Comparison of ENCODE assay signal across 8 cellular contexts in the genomic region with DNA sequence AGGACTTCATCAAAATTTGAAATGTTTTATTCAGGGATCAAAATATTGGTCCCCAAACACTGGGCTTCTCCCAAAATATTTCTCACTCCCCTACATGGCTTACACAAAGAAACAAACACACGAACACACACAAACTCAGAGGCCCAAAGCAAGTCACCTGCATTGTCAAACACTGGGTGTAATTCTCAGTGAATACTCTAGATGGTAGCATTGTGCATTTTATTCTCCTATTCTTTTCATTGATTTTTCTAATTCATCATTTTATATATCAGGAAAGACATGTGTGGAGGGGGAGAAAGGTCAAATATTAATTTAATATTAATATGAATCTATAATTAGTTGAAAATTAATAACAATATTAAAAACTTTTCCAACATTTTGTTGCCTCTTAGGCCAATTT.
A peak's percentile ranks its signal among the peaks of the same experiment; 100 is the strongest.
DNase-seq lines count a peak whose midpoint lies in the region; ATAC-seq and TF ChIP-seq lines count a peak whose summit lies in the region.

No MANE protein-coding gene starts in this region.

- CTCF ChIA-PET in activated CD8-positive, alpha-beta T cell treated with anti-CD3 and anti-CD28 coated beads for 36 hours (lab: Charles Lee), result interaction anchor here (0.6 to 2.1 kb wide), 15 partner anchors 11 to 256 kb away, joined by 3 to 13 read pairs (median 3); a partner anchor contains a TSS
- CTCF ChIA-PET in activated CD8-positive, alpha-beta T cell treated with anti-CD3 and anti-CD28 coated beads, Interleukin-2, amount 10 ng/mL, durations not matched to agents 7 days and 5 days (lab: Charles Lee), result interaction anchor here (0.7 to 1.6 kb wide), 11 partner anchors 13 to 256 kb away, joined by 3 to 12 read pairs (median 4); no protein-coding TSS in a partner anchor

- POLR2A ChIA-PET in activated CD8-positive, alpha-beta T cell treated with anti-CD3 and anti-CD28 coated beads for 36 hours (lab: Charles Lee), result no interaction called here
- POLR2A ChIA-PET in activated CD8-positive, alpha-beta T cell treated with anti-CD3 and anti-CD28 coated beads, Interleukin-2, amount 10 ng/mL, durations not matched to agents 7 days and 5 days (lab: Charles Lee), result no interaction called here

- H3K27me3 Mint-ChIP-seq in activated CD8-positive, alpha-beta T cell treated with anti-CD3 and anti-CD28 coated beads for 36 hours, result peaks cover 3% of the 10 kb centered on the region
- H3K27me3 Mint-ChIP-seq in activated CD8-positive, alpha-beta T cell treated with anti-CD3 and anti-CD28 coated beads, Interleukin-2, amount 10 ng/mL, durations not matched to agents 7 days and 5 days (ENCODE audit: low read depth), result peaks cover 2% of the 10 kb centered on the region
- H3K27me3 Mint-ChIP-seq in osteocyte (ENCODE audit: unreplicated experiment), result peaks cover 10% of the 10 kb centered on the region
- no peaks in the 10 kb centered on the region for H3K27me3 Mint-ChIP-seq in activated T-helper 17 cell treated with anti-CD3 and anti-CD28 coated beads, Interleukin-2, amount 50 U/mL, for 72 hours

- no peaks in the 10 kb centered on the region for H3K4me1 Mint-ChIP-seq in activated CD8-positive, alpha-beta T cell treated with anti-CD3 and anti-CD28 coated beads for 36 hours (ENCODE audit: low read depth)
- H3K4me1 Mint-ChIP-seq in activated CD8-positive, alpha-beta T cell treated with anti-CD3 and anti-CD28 coated beads, Interleukin-2, amount 10 ng/mL, durations not matched to agents 7 days and 5 days (ENCODE audit: low read depth), result no peaks in the 10 kb centered on the region
- no peaks in the 10 kb centered on the region for H3K4me1 Mint-ChIP-seq in osteocyte (ENCODE audit: unreplicated experiment)
- no peaks in the 10 kb centered on the region for H3K4me1 Mint-ChIP-seq in activated T-helper 17 cell treated with anti-CD3 and anti-CD28 coated beads, Interleukin-2, amount 50 U/mL, for 72 hours

- no peak overlapping the region for H3K4me3 Mint-ChIP-seq in activated CD8-positive, alpha-beta T cell treated with anti-CD3 and anti-CD28 coated beads for 36 hours
- H3K4me3 Mint-ChIP-seq in activated CD8-positive, alpha-beta T cell treated with anti-CD3 and anti-CD28 coated beads, Interleukin-2, amount 10 ng/mL, durations not matched to agents 7 days and 5 days, result no peak overlapping the region
- H3K4me3 Mint-ChIP-seq in osteocyte (ENCODE audit: unreplicated experiment), result no peak overlapping the region
- no peak overlapping the region for H3K4me3 Mint-ChIP-seq in activated T-helper 17 cell treated with anti-CD3 and anti-CD28 coated beads, Interleukin-2, amount 50 U/mL, for 72 hours

- H3K9me3 Mint-ChIP-seq in activated CD8-positive, alpha-beta T cell treated with anti-CD3 and anti-CD28 coated beads for 36 hours, result no peaks in the 10 kb centered on the region
- H3K9me3 Mint-ChIP-seq in activated CD8-positive, alpha-beta T cell treated with anti-CD3 and anti-CD28 coated beads, Interleukin-2, amount 10 ng/mL, durations not matched to agents 7 days and 5 days (ENCODE audit: insufficient read depth), result no peaks in the 10 kb centered on the region
- no peaks in the 10 kb centered on the region for H3K9me3 Mint-ChIP-seq in osteocyte (ENCODE audit: unreplicated experiment)
- no peaks in the 10 kb centered on the region for H3K9me3 Mint-ChIP-seq in activated T-helper 17 cell treated with anti-CD3 and anti-CD28 coated beads, Interleukin-2, amount 50 U/mL, for 72 hours

- intact Hi-C loops in activated CD8-positive, alpha-beta T cell treated with anti-CD3 and anti-CD28 coated beads for 36 hours (cut with micrococcal nuclease), result loop anchor here (10.0 kb wide), 1 partner anchor 252 kb away; no protein-coding TSS in a partner anchor

- DNase-seq in activated CD8-positive, alpha-beta T cell treated with anti-CD3 and anti-CD28 coated beads for 36 hours, result no peak
- DNase-seq in activated CD8-positive, alpha-beta T cell treated with anti-CD3 and anti-CD28 coated beads, Interleukin-2, amount 10 ng/mL, durations not matched to agents 7 days and 5 days, result no peak
- DNase-seq in NCI-H146 treated with DMSO at 0.1 percent for 48 hours (lab: John Stamatoyannopoulos, UW; ENCODE audit: unreplicated experiment), result peak; percentile 5
- peak; percentile 5 to 9 for DNase-seq in dermis microvascular lymphatic vessel endothelial cell (ENCODE audit: low read depth in 2 of 2)
- DNase-seq in osteocyte (ENCODE audit: extremely low spot score, unreplicated experiment), result no peak
- no peak for DNase-seq in nucleus accumbens (lab: John Stamatoyannopoulos, UW)
- no peak for DNase-seq in UCSD-AML1 (lab: John Stamatoyannopoulos, UW; ENCODE audit: unreplicated experiment)

- no peaks in the 10 kb centered on the region for H3K36me3 Mint-ChIP-seq in activated CD8-positive, alpha-beta T cell treated with anti-CD3 and anti-CD28 coated beads for 36 hours (ENCODE audit: low read depth)
- no peaks in the 10 kb centered on the region for H3K36me3 Mint-ChIP-seq in activated CD8-positive, alpha-beta T cell treated with anti-CD3 and anti-CD28 coated beads, Interleukin-2, amount 10 ng/mL, durations not matched to agents 7 days and 5 days (ENCODE audit: low read depth)
- no peaks in the 10 kb centered on the region for H3K36me3 Mint-ChIP-seq in osteocyte (ENCODE audit: unreplicated experiment)
- H3K36me3 Mint-ChIP-seq in activated T-helper 17 cell treated with anti-CD3 and anti-CD28 coated beads, Interleukin-2, amount 50 U/mL, for 72 hours (ENCODE audit: low read depth), result no peaks in the 10 kb centered on the region

- no peak for ATAC-seq in activated CD8-positive, alpha-beta T cell treated with anti-CD3 and anti-CD28 coated beads for 36 hours
- no peak for ATAC-seq in activated CD8-positive, alpha-beta T cell treated with anti-CD3 and anti-CD28 coated beads, Interleukin-2, amount 10 ng/mL, durations not matched to agents 7 days and 5 days
- ATAC-seq in activated T-helper 17 cell treated with anti-CD3 and anti-CD28 coated beads, Interleukin-2, amount 50 U/mL, for 72 hours (replicated peaks), result no peak

- H3K27ac Mint-ChIP-seq in activated CD8-positive, alpha-beta T cell treated with anti-CD3 and anti-CD28 coated beads for 36 hours, result no peak overlapping the region
- no peak overlapping the region for H3K27ac Mint-ChIP-seq in activated CD8-positive, alpha-beta T cell treated with anti-CD3 and anti-CD28 coated beads, Interleukin-2, amount 10 ng/mL, durations not matched to agents 7 days and 5 days
- no peak overlapping the region for H3K27ac Mint-ChIP-seq in osteocyte (ENCODE audit: unreplicated experiment)
- H3K27ac Mint-ChIP-seq in activated T-helper 17 cell treated with anti-CD3 and anti-CD28 coated beads, Interleukin-2, amount 50 U/mL, for 72 hours, result no peak overlapping the region

- peak; percentile 67 for TF ChIP-seq CTCF in activated CD8-positive, alpha-beta T cell treated with anti-CD3 and anti-CD28 coated beads for 36 hours (IDR thresholded peaks at IDR 0.05)
- peak; percentile 67 for TF ChIP-seq CTCF in osteocyte (IDR thresholded peaks at IDR 0.05)

Comparison
In these comparisons a context has a peak if more than half of its experiments do, and no peak if none do; other contexts are left out.
1. DNase-seq: peak in NCI-H146 treated with DMSO at 0.1 percent for 48 hours (single experiment) and dermis microvascular lymphatic vessel endothelial cell (2 of 2); none in activated CD8-positive, alpha-beta T cell treated with anti-CD3 and anti-CD28 coated beads for 36 hours (single experiment), activated CD8-positive, alpha-beta T cell treated with anti-CD3 and anti-CD28 coated beads, Interleukin-2, amount 10 ng/mL, durations not matched to agents 7 days and 5 days (single experiment), osteocyte (single experiment), nucleus accumbens (0 of 56) and UCSD-AML1 (single experiment).